2 cellular contexts compared by ENCODE assay signal in genomic region chr2:42459296-42459695, GRCh38.
TF ChIP-seq lines count a peak whose summit lies in the region.

No MANE protein-coding gene starts in this region.

TF ChIP-seq in HepG2, 621 proteins besides CTCF, POLR2A, EP300 and RAD21 (continues in another document):
- TF ChIP-seq, protein P1, sequence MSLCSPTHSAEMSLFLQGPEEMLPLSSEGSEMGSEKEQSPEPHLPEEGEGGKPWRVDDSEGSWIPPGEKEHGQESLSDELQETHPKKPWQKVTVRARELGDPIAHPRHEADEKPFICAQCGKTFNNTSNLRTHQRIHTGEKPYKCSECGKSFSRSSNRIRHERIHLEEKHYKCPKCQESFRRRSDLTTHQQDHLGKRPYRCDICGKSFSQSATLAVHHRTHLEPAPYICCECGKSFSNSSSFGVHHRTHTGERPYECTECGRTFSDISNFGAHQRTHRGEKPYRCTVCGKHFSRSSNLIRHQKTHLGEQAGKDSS (CRISPR knock-in tag; IDR thresholded peaks at IDR 0.05; ENCODE audit: borderline replicate concordance, low read depth) = no peak
- TF ChIP-seq, protein P2, sequence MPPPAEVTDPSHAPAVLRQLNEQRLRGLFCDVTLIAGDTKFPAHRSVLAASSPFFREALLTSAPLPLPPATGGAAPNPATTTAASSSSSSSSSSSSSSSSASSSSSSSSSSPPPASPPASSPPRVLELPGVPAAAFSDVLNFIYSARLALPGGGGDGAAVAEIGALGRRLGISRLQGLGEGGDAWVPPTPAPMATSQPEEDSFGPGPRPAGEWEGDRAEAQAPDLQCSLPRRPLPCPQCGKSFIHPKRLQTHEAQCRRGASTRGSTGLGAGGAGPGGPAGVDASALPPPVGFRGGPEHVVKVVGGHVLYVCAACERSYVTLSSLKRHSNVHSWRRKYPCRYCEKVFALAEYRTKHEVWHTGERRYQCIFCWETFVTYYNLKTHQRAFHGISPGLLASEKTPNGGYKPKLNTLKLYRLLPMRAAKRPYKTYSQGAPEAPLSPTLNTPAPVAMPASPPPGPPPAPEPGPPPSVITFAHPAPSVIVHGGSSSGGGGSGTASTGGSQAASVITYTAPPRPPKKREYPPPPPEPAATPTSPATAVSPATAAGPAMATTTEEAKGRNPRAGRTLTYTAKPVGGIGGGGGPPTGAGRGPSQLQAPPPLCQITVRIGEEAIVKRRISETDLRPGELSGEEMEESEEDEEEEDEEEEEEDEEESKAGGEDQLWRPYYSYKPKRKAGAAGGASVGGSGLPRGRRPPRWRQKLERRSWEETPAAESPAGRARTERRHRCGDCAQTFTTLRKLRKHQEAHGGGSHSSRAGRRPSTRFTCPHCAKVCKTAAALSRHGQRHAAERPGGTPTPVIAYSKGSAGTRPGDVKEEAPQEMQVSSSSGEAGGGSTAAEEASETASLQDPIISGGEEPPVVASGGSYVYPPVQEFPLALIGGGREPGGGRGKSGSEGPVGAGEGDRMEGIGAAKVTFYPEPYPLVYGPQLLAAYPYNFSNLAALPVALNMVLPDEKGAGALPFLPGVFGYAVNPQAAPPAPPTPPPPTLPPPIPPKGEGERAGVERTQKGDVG (CRISPR knock-in tag; IDR thresholded peaks at IDR 0.05; ENCODE audit: borderline replicate concordance) = no peak
- TF ChIP-seq ZNF761 (CRISPR knock-in tag; conservative IDR thresholded peaks at IDR 0.05) (no peak), SMAD3 (CRISPR knock-in tag; IDR thresholded peaks at IDR 0.05) (no peak), CHD4 (IDR thresholded peaks at IDR 0.05; ENCODE audit: borderline replicate concordance, low read length) (no peak), ZNF577 (CRISPR knock-in tag; IDR thresholded peaks at IDR 0.05; ENCODE audit: borderline replicate concordance, low read depth) (no peak), NFRKB (IDR thresholded peaks at IDR 0.05) (no peak), TSC22D2 (CRISPR knock-in tag; IDR thresholded peaks at IDR 0.05; ENCODE audit: borderline replicate concordance) (no peak), SSRP1 (CRISPR knock-in tag; IDR thresholded peaks at IDR 0.05) (no peak), CEBPG (CRISPR knock-in tag; IDR thresholded peaks at IDR 0.05) (peak; percentile 72), ZNF34 (CRISPR knock-in tag; IDR thresholded peaks at IDR 0.05; ENCODE audit: borderline replicate concordance) (no peak), ZBTB7B (CRISPR knock-in tag; IDR thresholded peaks at IDR 0.05) (no peak), NCOA1 (CRISPR knock-in tag; IDR thresholded peaks at IDR 0.05) (no peak)
- TF ChIP-seq, protein P3, sequence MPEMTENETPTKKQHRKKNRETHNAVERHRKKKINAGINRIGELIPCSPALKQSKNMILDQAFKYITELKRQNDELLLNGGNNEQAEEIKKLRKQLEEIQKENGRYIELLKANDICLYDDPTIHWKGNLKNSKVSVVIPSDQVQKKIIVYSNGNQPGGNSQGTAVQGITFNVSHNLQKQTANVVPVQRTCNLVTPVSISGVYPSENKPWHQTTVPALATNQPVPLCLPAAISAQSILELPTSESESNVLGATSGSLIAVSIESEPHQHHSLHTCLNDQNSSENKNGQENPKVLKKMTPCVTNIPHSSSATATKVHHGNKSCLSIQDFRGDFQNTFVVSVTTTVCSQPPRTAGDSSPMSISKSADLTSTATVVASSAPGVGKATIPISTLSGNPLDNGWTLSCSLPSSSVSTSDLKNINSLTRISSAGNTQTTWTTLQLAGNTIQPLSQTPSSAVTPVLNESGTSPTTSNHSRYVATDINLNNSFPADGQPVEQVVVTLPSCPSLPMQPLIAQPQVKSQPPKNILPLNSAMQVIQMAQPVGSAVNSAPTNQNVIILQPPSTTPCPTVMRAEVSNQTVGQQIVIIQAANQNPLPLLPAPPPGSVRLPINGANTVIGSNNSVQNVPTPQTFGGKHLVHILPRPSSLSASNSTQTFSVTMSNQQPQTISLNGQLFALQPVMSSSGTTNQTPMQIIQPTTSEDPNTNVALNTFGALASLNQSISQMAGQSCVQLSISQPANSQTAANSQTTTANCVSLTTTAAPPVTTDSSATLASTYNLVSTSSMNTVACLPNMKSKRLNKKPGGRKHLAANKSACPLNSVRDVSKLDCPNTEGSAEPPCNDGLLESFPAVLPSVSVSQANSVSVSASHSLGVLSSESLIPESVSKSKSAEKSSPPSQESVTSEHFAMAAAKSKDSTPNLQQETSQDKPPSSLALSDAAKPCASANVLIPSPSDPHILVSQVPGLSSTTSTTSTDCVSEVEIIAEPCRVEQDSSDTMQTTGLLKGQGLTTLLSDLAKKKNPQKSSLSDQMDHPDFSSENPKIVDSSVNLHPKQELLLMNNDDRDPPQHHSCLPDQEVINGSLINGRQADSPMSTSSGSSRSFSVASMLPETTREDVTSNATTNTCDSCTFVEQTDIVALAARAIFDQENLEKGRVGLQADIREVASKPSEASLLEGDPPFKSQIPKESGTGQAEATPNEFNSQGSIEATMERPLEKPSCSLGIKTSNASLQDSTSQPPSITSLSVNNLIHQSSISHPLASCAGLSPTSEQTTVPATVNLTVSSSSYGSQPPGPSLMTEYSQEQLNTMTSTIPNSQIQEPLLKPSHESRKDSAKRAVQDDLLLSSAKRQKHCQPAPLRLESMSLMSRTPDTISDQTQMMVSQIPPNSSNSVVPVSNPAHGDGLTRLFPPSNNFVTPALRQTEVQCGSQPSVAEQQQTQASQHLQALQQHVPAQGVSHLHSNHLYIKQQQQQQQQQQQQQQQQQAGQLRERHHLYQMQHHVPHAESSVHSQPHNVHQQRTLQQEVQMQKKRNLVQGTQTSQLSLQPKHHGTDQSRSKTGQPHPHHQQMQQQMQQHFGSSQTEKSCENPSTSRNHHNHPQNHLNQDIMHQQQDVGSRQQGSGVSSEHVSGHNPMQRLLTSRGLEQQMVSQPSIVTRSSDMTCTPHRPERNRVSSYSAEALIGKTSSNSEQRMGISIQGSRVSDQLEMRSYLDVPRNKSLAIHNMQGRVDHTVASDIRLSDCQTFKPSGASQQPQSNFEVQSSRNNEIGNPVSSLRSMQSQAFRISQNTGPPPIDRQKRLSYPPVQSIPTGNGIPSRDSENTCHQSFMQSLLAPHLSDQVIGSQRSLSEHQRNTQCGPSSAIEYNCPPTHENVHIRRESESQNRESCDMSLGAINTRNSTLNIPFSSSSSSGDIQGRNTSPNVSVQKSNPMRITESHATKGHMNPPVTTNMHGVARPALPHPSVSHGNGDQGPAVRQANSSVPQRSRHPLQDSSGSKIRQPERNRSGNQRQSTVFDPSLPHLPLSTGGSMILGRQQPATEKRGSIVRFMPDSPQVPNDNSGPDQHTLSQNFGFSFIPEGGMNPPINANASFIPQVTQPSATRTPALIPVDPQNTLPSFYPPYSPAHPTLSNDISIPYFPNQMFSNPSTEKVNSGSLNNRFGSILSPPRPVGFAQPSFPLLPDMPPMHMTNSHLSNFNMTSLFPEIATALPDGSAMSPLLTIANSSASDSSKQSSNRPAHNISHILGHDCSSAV (CRISPR knock-in tag; IDR thresholded peaks at IDR 0.05; ENCODE audit: borderline replicate concordance) = no peak

TF ChIP-seq in H1, 55 proteins besides CTCF, POLR2A, EP300 and RAD21:
- no peak for TF ChIP-seq PHF8 (conservative IDR thresholded peaks at IDR 0.05; ENCODE audit: low read depth, low read length)
- TF ChIP-seq SAP30 (IDR thresholded peaks at IDR 0.05; ENCODE audit: insufficient read depth, insufficient replicate concordance, low read length) = no peak
- TF ChIP-seq ZNF274 (IDR thresholded peaks at IDR 0.05; ENCODE audit: borderline replicate concordance, extremely low read depth, low read length) = no peak
- no peak for TF ChIP-seq MAFK (IDR thresholded peaks at IDR 0.05; ENCODE audit: low read depth, low read length)
- TF ChIP-seq ATF3 (IDR thresholded peaks at IDR 0.05; ENCODE audit: insufficient read depth, low read depth, low read length) = 0 out of 2 replicates have a peak, but pooled peaks have one; percentile 25
- no peak for TF ChIP-seq SIRT6 (IDR thresholded peaks at IDR 0.05; ENCODE audit: low read length)
- TF ChIP-seq TAF1 (IDR thresholded peaks at IDR 0.05; ENCODE audit: low read depth, low read length) = no peak
